In genomic region chr2:213419980-213420379, GRCh38 we compare ENCODE assay signal across 5 cellular contexts.
"Had no signal": no experiment of that assay in that cellular context is flagged by ENCODE, and none has a peak within 500 bp of the region (broad histone marks: within the 10 kb centered on the region; RNA-seq: fewer than 3 reads in every experiment).

No MANE protein-coding gene starts in this region.

- H3K4me3 ChIP-seq: K562 had no signal

- H3K27ac ChIP-seq: HL-60 had no signal

- DNase-seq: IMR-90, KBM-7, KG1 had no signal
